7 cellular contexts compared by ENCODE assay signal in genomic region chr16:14910833-14911629, GRCh38. TPM values are rescaled to one million over a fixed set of nuclear protein-coding genes. Genes with fewer than 3 reads are reported as not detected.
DNase-seq lines count a peak whose midpoint lies in the region; ATAC-seq and TF ChIP-seq lines count a peak whose summit lies in the region.
"Not testable (repeated sequence)": the region's sequence is repeated elsewhere in the genome, so short reads cannot be mapped to it uniquely, and the experiment has no call there.

No MANE protein-coding gene starts in this region.

- not testable (repeated sequence) for H3K9me3 ChIP-seq in left lung

- not testable (repeated sequence) for H3K27me3 ChIP-seq in left lung

- not testable (repeated sequence) for H3K4me1 ChIP-seq in left lung

- H3K36me3 ChIP-seq in left lung: not testable (repeated sequence)

- intact Hi-C loops in left lung (cut with DNase I); sciatic nerve (cut with DNase I): not testable (repeated sequence)

- TF ChIP-seq CTCF in left lung (IDR thresholded peaks at IDR 0.05): not testable (repeated sequence)

- H3K27ac ChIP-seq in left lung: not testable (repeated sequence)

- H3K27ac Mint-ChIP-seq in effector memory CD8-positive, alpha-beta T cell: not testable (repeated sequence)

- H3K27me3 Mint-ChIP-seq in effector memory CD8-positive, alpha-beta T cell: not testable (repeated sequence)

- not testable (repeated sequence) for H3K4me1 Mint-ChIP-seq in effector memory CD8-positive, alpha-beta T cell (ENCODE audit: low read depth in 2 of 2)

- not testable (repeated sequence) for DNase-seq in effector memory CD8-positive, alpha-beta T cell; left lung; sciatic nerve (ENCODE audit: low spot score)

- not testable (repeated sequence) for H3K4me3 Mint-ChIP-seq in effector memory CD8-positive, alpha-beta T cell

- peak; percentile 84 for ATAC-seq in GM19372 (IDR thresholded peaks at IDR 0.05; ENCODE audit: low read depth, unreplicated experiment)
- ATAC-seq in HG02610 (IDR thresholded peaks at IDR 0.05; ENCODE audit: unreplicated experiment): peak; percentile 53
- peak; percentile 59 for ATAC-seq in HG03442 (IDR thresholded peaks at IDR 0.05; ENCODE audit: unreplicated experiment)
- ATAC-seq in activated CD4-positive, CD25-positive, alpha-beta regulatory T cell treated with anti-CD3 and anti-CD28 coated beads, Interleukin-2, amount 50 U/mL, for 24 hours: peak; percentile 70 to 84
- ATAC-seq in effector memory CD8-positive, alpha-beta T cell (replicated peaks): peak; percentile 91
- peak; percentile 95 for ATAC-seq in left lung
- ATAC-seq in sciatic nerve: peak; percentile 94

- H3K4me3 ChIP-seq in left lung: not testable (repeated sequence)

- not testable (repeated sequence) for H3K36me3 Mint-ChIP-seq in effector memory CD8-positive, alpha-beta T cell (ENCODE audit: insufficient read depth)

- not testable (repeated sequence) for H3K9me3 Mint-ChIP-seq in effector memory CD8-positive, alpha-beta T cell

RNA-seq across cellular contexts. Expression of gene NPIPA1, which starts 26.2 kb away (rescaled TPM):
- total RNA-seq in left lung (10 to 100 TPM; 79.2 to 83.4 TPM), sciatic nerve (214 TPM)
